ENCODE assay signal across 1 cellular context in the genomic region with DNA sequence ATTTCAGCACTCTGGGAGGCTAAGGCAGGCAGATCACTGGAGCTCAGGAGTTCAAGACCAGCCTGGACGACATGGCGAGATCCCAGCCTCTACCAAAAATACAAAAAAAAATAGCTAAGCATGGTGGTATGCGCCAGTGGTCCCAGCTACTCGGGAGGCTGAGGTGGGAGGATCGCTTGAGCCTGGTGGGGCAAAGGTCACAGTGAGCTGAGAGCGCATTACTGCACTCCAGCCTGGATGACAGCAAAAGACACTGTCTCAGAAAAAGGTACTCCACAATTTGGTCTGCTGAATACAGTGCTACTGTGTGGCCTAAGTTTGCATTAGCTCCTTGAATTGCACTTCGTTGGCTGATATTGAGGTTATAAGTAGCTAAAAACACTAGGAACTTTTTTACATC.
TF ChIP-seq lines count a peak whose summit lies in the region.

No MANE protein-coding gene starts in this region.

TF ChIP-seq in HepG2, 621 proteins besides CTCF, POLR2A, EP300 and RAD21 (continued from another document):
- TF ChIP-seq, protein P1, sequence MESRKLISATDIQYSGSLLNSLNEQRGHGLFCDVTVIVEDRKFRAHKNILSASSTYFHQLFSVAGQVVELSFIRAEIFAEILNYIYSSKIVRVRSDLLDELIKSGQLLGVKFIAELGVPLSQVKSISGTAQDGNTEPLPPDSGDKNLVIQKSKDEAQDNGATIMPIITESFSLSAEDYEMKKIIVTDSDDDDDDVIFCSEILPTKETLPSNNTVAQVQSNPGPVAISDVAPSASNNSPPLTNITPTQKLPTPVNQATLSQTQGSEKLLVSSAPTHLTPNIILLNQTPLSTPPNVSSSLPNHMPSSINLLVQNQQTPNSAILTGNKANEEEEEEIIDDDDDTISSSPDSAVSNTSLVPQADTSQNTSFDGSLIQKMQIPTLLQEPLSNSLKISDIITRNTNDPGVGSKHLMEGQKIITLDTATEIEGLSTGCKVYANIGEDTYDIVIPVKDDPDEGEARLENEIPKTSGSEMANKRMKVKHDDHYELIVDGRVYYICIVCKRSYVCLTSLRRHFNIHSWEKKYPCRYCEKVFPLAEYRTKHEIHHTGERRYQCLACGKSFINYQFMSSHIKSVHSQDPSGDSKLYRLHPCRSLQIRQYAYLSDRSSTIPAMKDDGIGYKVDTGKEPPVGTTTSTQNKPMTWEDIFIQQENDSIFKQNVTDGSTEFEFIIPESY (CRISPR knock-in tag; IDR thresholded peaks at IDR 0.05): peak; percentile 75
- TF ChIP-seq KMT2B (CRISPR knock-in tag; IDR thresholded peaks at IDR 0.05) (no peak), ZNF746 (CRISPR knock-in tag; IDR thresholded peaks at IDR 0.05) (no peak), ISX (CRISPR knock-in tag; conservative IDR thresholded peaks at IDR 0.05) (no peak), ZFAT (CRISPR knock-in tag; conservative IDR thresholded peaks at IDR 0.05) (no peak), MEF2D (CRISPR knock-in tag; IDR thresholded peaks at IDR 0.05) (no peak), TGIF2 (CRISPR knock-in tag; IDR thresholded peaks at IDR 0.05) (no peak), ZNF605 (CRISPR knock-in tag; IDR thresholded peaks at IDR 0.05) (no peak), ZNF781 (CRISPR knock-in tag; IDR thresholded peaks at IDR 0.05; ENCODE audit: borderline replicate concordance, not compliant biosample characterization) (no peak), FOXA1 (IDR thresholded peaks at IDR 0.05) (no peak), FOXA1 (CRISPR knock-in tag; IDR thresholded peaks at IDR 0.05) (no peak), ZNF773 (CRISPR knock-in tag; IDR thresholded peaks at IDR 0.05; ENCODE audit: borderline replicate concordance) (no peak), FOXK1 (CRISPR knock-in tag; IDR thresholded peaks at IDR 0.05; ENCODE audit: borderline replicate concordance, low read depth) (no peak), ZNF549 (CRISPR knock-in tag; IDR thresholded peaks at IDR 0.05) (no peak), POGZ (CRISPR knock-in tag; IDR thresholded peaks at IDR 0.05) (0 out of 2 replicates have a peak, but pooled peaks have one; percentile 45)
- TF ChIP-seq, protein P2, sequence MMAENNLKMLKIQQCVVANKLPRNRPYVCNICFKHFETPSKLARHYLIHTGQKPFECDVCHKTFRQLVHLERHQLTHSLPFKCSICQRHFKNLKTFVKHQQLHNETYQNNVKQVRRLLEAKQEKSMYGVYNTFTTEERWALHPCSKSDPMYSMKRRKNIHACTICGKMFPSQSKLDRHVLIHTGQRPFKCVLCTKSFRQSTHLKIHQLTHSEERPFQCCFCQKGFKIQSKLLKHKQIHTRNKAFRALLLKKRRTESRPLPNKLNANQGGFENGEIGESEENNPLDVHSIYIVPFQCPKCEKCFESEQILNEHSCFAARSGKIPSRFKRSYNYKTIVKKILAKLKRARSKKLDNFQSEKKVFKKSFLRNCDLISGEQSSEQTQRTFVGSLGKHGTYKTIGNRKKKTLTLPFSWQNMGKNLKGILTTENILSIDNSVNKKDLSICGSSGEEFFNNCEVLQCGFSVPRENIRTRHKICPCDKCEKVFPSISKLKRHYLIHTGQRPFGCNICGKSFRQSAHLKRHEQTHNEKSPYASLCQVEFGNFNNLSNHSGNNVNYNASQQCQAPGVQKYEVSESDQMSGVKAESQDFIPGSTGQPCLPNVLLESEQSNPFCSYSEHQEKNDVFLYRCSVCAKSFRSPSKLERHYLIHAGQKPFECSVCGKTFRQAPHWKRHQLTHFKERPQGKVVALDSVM (CRISPR knock-in tag; IDR thresholded peaks at IDR 0.05): peak; percentile 23; the same call in 1 of the 2 replicates
- TF ChIP-seq, protein P3, sequence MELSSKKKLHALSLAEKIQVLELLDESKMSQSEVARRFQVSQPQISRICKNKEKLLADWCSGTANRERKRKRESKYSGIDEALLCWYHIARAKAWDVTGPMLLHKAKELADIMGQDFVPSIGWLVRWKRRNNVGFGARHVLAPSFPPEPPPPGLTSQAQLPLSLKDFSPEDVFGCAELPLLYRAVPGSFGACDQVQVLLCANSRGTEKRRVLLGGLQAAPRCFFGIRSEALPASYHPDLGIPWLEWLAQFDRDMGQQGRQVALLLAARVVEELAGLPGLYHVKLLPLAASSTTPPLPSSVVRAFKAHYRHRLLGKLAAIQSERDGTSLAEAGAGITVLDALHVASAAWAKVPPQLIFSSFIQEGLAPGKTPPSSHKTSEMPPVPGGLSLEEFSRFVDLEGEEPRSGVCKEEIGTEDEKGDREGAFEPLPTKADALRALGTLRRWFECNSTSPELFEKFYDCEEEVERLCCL (CRISPR knock-in tag; IDR thresholded peaks at IDR 0.05; ENCODE audit: borderline replicate concordance): no peak
TF ChIP-seq in HepG2: peak in this region for 3.
